17 cellular contexts compared by ENCODE assay signal in genomic region chr21:33539612-33540011, GRCh38. TPM values are rescaled to one million over a fixed set of nuclear protein-coding genes. Genes with fewer than 3 reads are reported as not detected.
DNase-seq lines count a peak whose midpoint lies in the region; ATAC-seq and TF ChIP-seq lines count a peak whose summit lies in the region.
"Had no signal": no experiment of that assay in that cellular context is flagged by ENCODE, and none has a peak within 500 bp of the region (broad histone marks: within the 10 kb centered on the region; RNA-seq: fewer than 3 reads in every experiment).

No MANE protein-coding gene starts in this region.

- no peak overlapping the region for H3K27ac ChIP-seq in body of pancreas
- H3K27ac ChIP-seq: foreskin keratinocyte, sigmoid colon had no signal

- H3K27ac Mint-ChIP-seq in stimulated activated naive CD8-positive, alpha-beta T cell treated with anti-CD3 and anti-CD28 coated beads, Interleukin-15, Interleukin-2, amounts not matched to agents 100 ng/mL and 50 ng/mL, for 24 hours: peak overlapping the region; percentile 40
- peak overlapping the region; percentile 100 for H3K27ac Mint-ChIP-seq in T-helper 17 cell

- no peak overlapping the region for H3K4me3 ChIP-seq in body of pancreas
- H3K4me3 ChIP-seq: Peyer's patch, sigmoid colon had no signal

- intact Hi-C loops in body of pancreas (cut with DNase I): no loop called here

- peaks cover 3 to 7% of the 10 kb centered on the region in 2 donors for H3K36me3 ChIP-seq in body of pancreas (replicated peaks in 1 of 2; ENCODE audit: insufficient read depth in 1 of 2, low read depth in 2 of 2)

- H3K36me3 Mint-ChIP-seq in stimulated activated naive CD8-positive, alpha-beta T cell treated with anti-CD3 and anti-CD28 coated beads, Interleukin-15, Interleukin-2, amounts not matched to agents 100 ng/mL and 50 ng/mL, for 24 hours (ENCODE audit: low read depth): peaks cover 76% of the 10 kb centered on the region
- H3K36me3 Mint-ChIP-seq in T-helper 17 cell (ENCODE audit: low read depth): peaks cover 12% of the 10 kb centered on the region

- H3K9me3 Mint-ChIP-seq in stimulated activated naive CD8-positive, alpha-beta T cell treated with anti-CD3 and anti-CD28 coated beads, Interleukin-15, Interleukin-2, amounts not matched to agents 100 ng/mL and 50 ng/mL, for 24 hours: no peaks in the 10 kb centered on the region
- H3K9me3 Mint-ChIP-seq: activated T-cell treated with anti-CD3 and anti-CD28 coated beads, Interleukin-2, amount 50 U/mL, for 4 hours; effector memory CD8-positive, alpha-beta T cell had no signal

- no peaks in the 10 kb centered on the region for H3K27me3 Mint-ChIP-seq in stimulated activated naive CD8-positive, alpha-beta T cell treated with anti-CD3 and anti-CD28 coated beads, Interleukin-15, Interleukin-2, amounts not matched to agents 100 ng/mL and 50 ng/mL, for 24 hours
- H3K27me3 Mint-ChIP-seq in T-helper 17 cell: no peaks in the 10 kb centered on the region
- H3K27me3 Mint-ChIP-seq: effector memory CD8-positive, alpha-beta T cell had no signal

- no peak for TF ChIP-seq POLR2A in body of pancreas (IDR thresholded peaks at IDR 0.05)

- H3K4me3 Mint-ChIP-seq in stimulated activated naive CD8-positive, alpha-beta T cell treated with anti-CD3 and anti-CD28 coated beads, Interleukin-15, Interleukin-2, amounts not matched to agents 100 ng/mL and 50 ng/mL, for 24 hours: peak overlapping the region; percentile 31
- H3K4me3 Mint-ChIP-seq in T-helper 17 cell: no peak overlapping the region

- H3K9me3 ChIP-seq in T-helper 17 cell (ENCODE audit: control insufficient read depth, low read length, poor library complexity, severe bottlenecking): no peaks in the 10 kb centered on the region
- no peaks in the 10 kb centered on the region for H3K9me3 ChIP-seq in body of pancreas
- H3K9me3 ChIP-seq: Peyer's patch, sigmoid colon had no signal

- DNase-seq in stimulated activated naive CD8-positive, alpha-beta T cell treated with anti-CD3 and anti-CD28 coated beads, Interleukin-15, Interleukin-2, amounts not matched to agents 100 U/mL and 50 U/mL, for 24 hours: no peak
- no peak for DNase-seq in T-helper 17 cell
- DNase-seq in fibroblast of peridontal ligament (ENCODE audit: extremely low read depth): peak; percentile 31
- no peak for DNase-seq in SIG-M5 (lab: John Stamatoyannopoulos, UW)
- no peak for DNase-seq in HuH-7.5 (ENCODE audit: low spot score)
- DNase-seq in body of pancreas: no peak
- DNase-seq: activated CD4-positive, alpha-beta T cell treated with anti-CD3 and anti-CD28 coated beads, Interleukin-2, amount 50 U/mL, for 1 hour; activated T-cell treated with anti-CD3 and anti-CD28 coated beads, Interleukin-2, amount 50 U/mL, for 4 hours; effector memory CD8-positive, alpha-beta T cell; foreskin keratinocyte; GDM1; NCI-H2029 treated with DMSO at 0.1 percent for 48 hours; NCI-H510A treated with DMSO at 0.1 percent for 48 hours; Peyer's patch; sigmoid colon had no signal

- no peaks in the 10 kb centered on the region for H3K27me3 ChIP-seq in body of pancreas
- H3K27me3 ChIP-seq: foreskin keratinocyte, Peyer's patch, sigmoid colon had no signal

- H3K4me1 ChIP-seq in body of pancreas: peaks cover 19% of the 10 kb centered on the region

- ATAC-seq in stimulated activated naive CD8-positive, alpha-beta T cell treated with anti-CD3 and anti-CD28 coated beads, Interleukin-15, Interleukin-2, amounts not matched to agents 100 U/mL and 50 U/mL, for 24 hours: no peak
- ATAC-seq in T-helper 17 cell: no peak
- no peak for ATAC-seq in body of pancreas
- no peak for ATAC-seq in HG03025 (IDR thresholded peaks at IDR 0.05; ENCODE audit: low FRiP score, unreplicated experiment)
- ATAC-seq: activated T-cell treated with anti-CD3 and anti-CD28 coated beads, Interleukin-2, amount 50 U/mL, for 4 hours; effector memory CD8-positive, alpha-beta T cell; foreskin keratinocyte had no signal

- peaks cover 33% of the 10 kb centered on the region for H3K4me1 Mint-ChIP-seq in stimulated activated naive CD8-positive, alpha-beta T cell treated with anti-CD3 and anti-CD28 coated beads, Interleukin-15, Interleukin-2, amounts not matched to agents 100 ng/mL and 50 ng/mL, for 24 hours (ENCODE audit: low read depth)
- H3K4me1 Mint-ChIP-seq in T-helper 17 cell: peaks cover 32% of the 10 kb centered on the region

- 77 to 82% methylated on average over 4 of the region's 4 CpGs for WGBS in body of pancreas, 2 donors

- no peak for TF ChIP-seq CTCF in body of pancreas (IDR thresholded peaks at IDR 0.05)

RNA-seq across cellular contexts. Expression of gene GART, which starts 2.3 kb away (rescaled TPM):
- total RNA-seq in T-helper 17 cell: 10 to 100 TPM; 40.0 to 44.8 TPM
- total RNA-seq in body of pancreas: 10 to 100 TPM; 36.3 to 62.0 TPM

RNA-seq across cellular contexts. Expression of gene SON, which starts 3.2 kb away (rescaled TPM):
- total RNA-seq in T-helper 17 cell: 100 to 1,000 TPM; 324 to 380 TPM
- total RNA-seq in body of pancreas: 100 to 1,000 TPM; 118 to 235 TPM

RNA-seq across cellular contexts. Expression of gene DNAJC28, which starts 48.1 kb away (rescaled TPM):
- total RNA-seq in T-helper 17 cell: under 1 TPM in 1 of 2 donors, not detected in 1; 0.47 TPM
- total RNA-seq in body of pancreas: 1 to 10 TPM; 1.3 to 2.3 TPM

RNA-seq across cellular contexts. Expression of gene DONSON, which starts 48.9 kb away (rescaled TPM):
- total RNA-seq in T-helper 17 cell (10 to 100 TPM in 1 of 2 donors, 1 to 10 TPM in 1; 8.9 to 10.0 TPM), body of pancreas (1 to 10 TPM; 5.6 to 6.5 TPM)

RNA-seq across cellular contexts. Expression of gene TMEM50B, which starts 59.8 kb away (rescaled TPM):
- total RNA-seq in T-helper 17 cell: 10 to 100 TPM; 41.7 to 60.3 TPM
- total RNA-seq in body of pancreas: 10 to 100 TPM; 49.8 to 50.4 TPM
